Comparison of ENCODE assay signal across 23 cellular contexts in genomic region chr2:121436918-121437317, GRCh38.
A peak's percentile ranks its signal among the peaks of the same experiment; 100 is the strongest.
DNase-seq lines count a peak whose midpoint lies in the region; ATAC-seq, FAIRE-seq and TF ChIP-seq lines count a peak whose summit lies in the region.
"Had no signal": no experiment of that assay in that cellular context is flagged by ENCODE, and none has a peak within 500 bp of the region (broad histone marks: within the 10 kb centered on the region; RNA-seq: fewer than 3 reads in every experiment).

No MANE protein-coding gene starts in this region.

- H3K9ac ChIP-seq in GM12878 (ENCODE audit: control insufficient read depth, insufficient read depth, low read length) = no peak overlapping the region
- H3K9ac ChIP-seq: BLaER1 treated with 17β-estradiol and CSF1 and Interleukin-3, amounts not matched to agents 10 nM and 100 nM; GM23248 had no signal

- CTCF ChIA-PET in GM12878 (lab: Yijun Ruan, JAX) = no interaction called here

- H3K27ac ChIP-seq in GM12878 (ENCODE audit: control insufficient read depth, insufficient read depth) (no peak overlapping the region), vagina (no peak overlapping the region)
- H3K27ac ChIP-seq: BLaER1 treated with 17β-estradiol and CSF1 and Interleukin-3, amounts not matched to agents 10 nM and 100 nM; GM23248; HL-60 had no signal

- H3K36me3 ChIP-seq in GM12878 (ENCODE audit: control insufficient read depth in 2 of 2, insufficient read depth in 2 of 2, low read length in 1 of 2) (peaks cover 2 to 19% of the 10 kb centered on the region in 2 experiments), vagina (peaks cover 0 to 7% of the 10 kb centered on the region in 2 donors)

- no peaks in the 10 kb centered on the region for H3K27me3 Mint-ChIP-seq in activated naive CD8-positive, alpha-beta T cell treated with anti-CD3 and anti-CD28 coated beads for 36 hours
- H3K27me3 Mint-ChIP-seq in activated naive CD8-positive, alpha-beta T cell treated with anti-CD3 and anti-CD28 coated beads, Interleukin-2, amount 50 U/mL, for 24 hours = no peaks in the 10 kb centered on the region
- no peaks in the 10 kb centered on the region for H3K27me3 Mint-ChIP-seq in endothelial cell (ENCODE audit: unreplicated experiment)
- no peaks in the 10 kb centered on the region for H3K27me3 Mint-ChIP-seq in stimulated activated naive B cell treated with anti-CD40 and anti-IgM and Interleukin-4, amounts not matched to agents 10 μg/mL and 1 μg/mL and 100 μg/mL, for 72 hours
- H3K27me3 Mint-ChIP-seq: B cell had no signal

- TF ChIP-seq CTCF in GM12878 (IDR thresholded peaks at IDR 0.05 in 2 of 3, conservative IDR thresholded peaks at IDR 0.05 in 1 of 3; ENCODE audit: control insufficient read depth in 2 of 3, extremely low read depth in 1 of 3, insufficient read depth in 1 of 3, low read depth in 3 of 3, low read length in 3 of 3) (no peak), endothelial cell (IDR thresholded peaks at IDR 0.05; ENCODE audit: unreplicated experiment) (no peak), vagina (IDR thresholded peaks at IDR 0.05) (no peak)

- H3K27ac Mint-ChIP-seq in activated naive CD8-positive, alpha-beta T cell treated with anti-CD3 and anti-CD28 coated beads for 36 hours = peak overlapping the region; percentile 40
- no peak overlapping the region for H3K27ac Mint-ChIP-seq in activated naive CD8-positive, alpha-beta T cell treated with anti-CD3 and anti-CD28 coated beads, Interleukin-2, amount 50 U/mL, for 24 hours
- no peak overlapping the region for H3K27ac Mint-ChIP-seq in endothelial cell (ENCODE audit: unreplicated experiment)
- H3K27ac Mint-ChIP-seq in stimulated activated naive B cell treated with anti-CD40 and anti-IgM and Interleukin-4, amounts not matched to agents 10 μg/mL and 1 μg/mL and 100 μg/mL, for 72 hours = peak overlapping the region; percentile 15
- H3K27ac Mint-ChIP-seq: B cell; CD8-positive, alpha-beta T cell; HFFc6 had no signal

- intact Hi-C loops in GM12878 (cut with micrococcal nuclease; ENCODE audit: unreplicated experiment) (no loop called here), vagina (cut with DNase I) (no loop called here)

- no peaks in the 10 kb centered on the region for H3K79me2 ChIP-seq in GM12878 (ENCODE audit: control insufficient read depth, insufficient read depth, low read length)

- SMC1A ChIA-PET in GM12878 (lab: Charles Lee; ENCODE audit: uncharacterized antibody, unreplicated experiment) = no interaction called here

- no peak for TF ChIP-seq RAD21 in GM12878 (IDR thresholded peaks at IDR 0.05; ENCODE audit: insufficient read depth, low read depth, low read length)

- no peak for DNase-seq in activated naive CD8-positive, alpha-beta T cell treated with anti-CD3 and anti-CD28 coated beads for 36 hours
- no peak for DNase-seq in activated naive CD8-positive, alpha-beta T cell treated with anti-CD3 and anti-CD28 coated beads, Interleukin-2, amount 50 U/mL, for 24 hours
- DNase-seq in GM12878 (ENCODE audit: low read depth, low spot score) (no peak), endothelial cell (ENCODE audit: low spot score) (no peak), EL (no peak), vagina (ENCODE audit: extremely low spot score in 2 of 2) (no peak)
- DNase-seq in stimulated activated naive B cell treated with anti-CD40 and anti-IgM and Interleukin-4, amounts not matched to agents 10 μg/mL and 1 μg/mL and 100 μg/mL, for 72 hours = no peak
- DNase-seq: CD8-positive, alpha-beta T cell; DMS 273 treated with DMSO at 0.1 percent for 48 hours; DMS53; DND-41; GM23248; HCEC 1CT; HFFc6; IMR-90; KBM-7 had no signal

- peaks cover 3% of the 10 kb centered on the region for H3K9me3 Mint-ChIP-seq in activated naive CD8-positive, alpha-beta T cell treated with anti-CD3 and anti-CD28 coated beads for 36 hours
- H3K9me3 Mint-ChIP-seq in activated naive CD8-positive, alpha-beta T cell treated with anti-CD3 and anti-CD28 coated beads, Interleukin-2, amount 50 U/mL, for 24 hours = no peaks in the 10 kb centered on the region
- H3K9me3 Mint-ChIP-seq in endothelial cell (ENCODE audit: unreplicated experiment) = no peaks in the 10 kb centered on the region
- H3K9me3 Mint-ChIP-seq in stimulated activated naive B cell treated with anti-CD40 and anti-IgM and Interleukin-4, amounts not matched to agents 10 μg/mL and 1 μg/mL and 100 μg/mL, for 72 hours = no peaks in the 10 kb centered on the region
- H3K9me3 Mint-ChIP-seq: CD8-positive, alpha-beta T cell; HFFc6 had no signal

- H3K4me3 ChIP-seq in GM12878 (no peak overlapping the region), vagina (no peak overlapping the region)
- H3K4me3 ChIP-seq: BLaER1 treated with 17β-estradiol and CSF1 and Interleukin-3, amounts not matched to agents 10 nM and 100 nM; GM23248 had no signal

- no peak for TF ChIP-seq POLR2A in GM12878 (IDR thresholded peaks at IDR 0.05; ENCODE audit: low read depth, low read length)
- no peak for TF ChIP-seq POLR2A in vagina (IDR thresholded peaks at IDR 0.05)

- no peak for TF ChIP-seq EP300 in GM12878 (IDR thresholded peaks at IDR 0.05; ENCODE audit: borderline replicate concordance in 1 of 2, control insufficient read depth in 1 of 2, low read depth in 2 of 2, low read length in 2 of 2)

- H3K9me3 ChIP-seq in GM12878 (replicated peaks; ENCODE audit: control insufficient read depth, insufficient read depth, low read length) (no peaks in the 10 kb centered on the region; the same call in 2 of the 3 replicates), vagina (no peaks in the 10 kb centered on the region)

- H3K27me3 ChIP-seq in GM12878 (replicated peaks in 1 of 2; ENCODE audit: control insufficient read depth in 2 of 2, insufficient read depth in 2 of 2, low read length in 1 of 2) (no peaks in the 10 kb centered on the region), vagina (no peaks in the 10 kb centered on the region)
- H3K27me3 ChIP-seq: BLaER1 treated with 17β-estradiol and CSF1 and Interleukin-3, amounts not matched to agents 10 nM and 100 nM had no signal

- H3K4me3 Mint-ChIP-seq in activated naive CD8-positive, alpha-beta T cell treated with anti-CD3 and anti-CD28 coated beads for 36 hours = no peak overlapping the region
- no peak overlapping the region for H3K4me3 Mint-ChIP-seq in activated naive CD8-positive, alpha-beta T cell treated with anti-CD3 and anti-CD28 coated beads, Interleukin-2, amount 50 U/mL, for 24 hours
- H3K4me3 Mint-ChIP-seq in endothelial cell (ENCODE audit: unreplicated experiment) = peak overlapping the region; percentile 57
- H3K4me3 Mint-ChIP-seq in stimulated activated naive B cell treated with anti-CD40 and anti-IgM and Interleukin-4, amounts not matched to agents 10 μg/mL and 1 μg/mL and 100 μg/mL, for 72 hours = no peak overlapping the region
- H3K4me3 Mint-ChIP-seq: B cell; CD8-positive, alpha-beta T cell; HFFc6 had no signal

- H4K20me1 ChIP-seq in GM12878 (ENCODE audit: control insufficient read depth, insufficient read depth) = no peaks in the 10 kb centered on the region
- H4K20me1 ChIP-seq: BLaER1 treated with 17β-estradiol and CSF1 and Interleukin-3, amounts not matched to agents 10 nM and 100 nM had no signal

- FAIRE-seq in GM12878 (lab: Jason Lieb, UNC) = peak; percentile 18
- FAIRE-seq: G401.6, GM12892, GM18507, H54 had no signal

- no TSS peak for BruUV-seq in GM12878 (replicated peaks; lab: Mats Ljungman, UMichigan)

- in situ Hi-C loops in GM12878 (cut with MboI) = no loop called here

- H3K4me1 Mint-ChIP-seq in activated naive CD8-positive, alpha-beta T cell treated with anti-CD3 and anti-CD28 coated beads for 36 hours = no peaks in the 10 kb centered on the region
- no peaks in the 10 kb centered on the region for H3K4me1 Mint-ChIP-seq in activated naive CD8-positive, alpha-beta T cell treated with anti-CD3 and anti-CD28 coated beads, Interleukin-2, amount 50 U/mL, for 24 hours
- H3K4me1 Mint-ChIP-seq in endothelial cell (ENCODE audit: unreplicated experiment) = no peaks in the 10 kb centered on the region
- no peaks in the 10 kb centered on the region for H3K4me1 Mint-ChIP-seq in stimulated activated naive B cell treated with anti-CD40 and anti-IgM and Interleukin-4, amounts not matched to agents 10 μg/mL and 1 μg/mL and 100 μg/mL, for 72 hours
- H3K4me1 Mint-ChIP-seq: B cell had no signal

- no peak for ATAC-seq in activated naive CD8-positive, alpha-beta T cell treated with anti-CD3 and anti-CD28 coated beads, Interleukin-2, amount 50 U/mL, for 24 hours
- ATAC-seq in GM12878 = no peak
- ATAC-seq in stimulated activated naive B cell treated with anti-CD40 and anti-IgM and Interleukin-4, amounts not matched to agents 10 μg/mL and 1 μg/mL and 100 μg/mL, for 72 hours (replicated peaks) = no peak
- ATAC-seq: CD8-positive, alpha-beta T cell had no signal

- H3K4me1 ChIP-seq in GM12878 (ENCODE audit: control insufficient read depth, insufficient read depth, low read length) (no peaks in the 10 kb centered on the region), vagina (no peaks in the 10 kb centered on the region)
- H3K4me1 ChIP-seq: BLaER1 treated with 17β-estradiol and CSF1 and Interleukin-3, amounts not matched to agents 10 nM and 100 nM had no signal

- RAD21 ChIA-PET in GM12878 (lab: Charles Lee; ENCODE audit: unreplicated experiment) = no interaction called here

- peaks cover 21% of the 10 kb centered on the region for H3K36me3 Mint-ChIP-seq in activated naive CD8-positive, alpha-beta T cell treated with anti-CD3 and anti-CD28 coated beads for 36 hours
- H3K36me3 Mint-ChIP-seq in activated naive CD8-positive, alpha-beta T cell treated with anti-CD3 and anti-CD28 coated beads, Interleukin-2, amount 50 U/mL, for 24 hours (ENCODE audit: low read depth) = peaks cover 30% of the 10 kb centered on the region
- H3K36me3 Mint-ChIP-seq in endothelial cell (ENCODE audit: low read depth, unreplicated experiment) = peaks cover 10% of the 10 kb centered on the region
- H3K36me3 Mint-ChIP-seq in stimulated activated naive B cell treated with anti-CD40 and anti-IgM and Interleukin-4, amounts not matched to agents 10 μg/mL and 1 μg/mL and 100 μg/mL, for 72 hours = peaks cover 20 to 49% of the 10 kb centered on the region in 2 donors

- no peak overlapping the region for H2AFZ ChIP-seq in GM12878 (ENCODE audit: control insufficient read depth, low read depth, low read length)
- H2AFZ ChIP-seq: GM23248 had no signal

- WGBS in GM12878 (ENCODE audit: insufficient coverage, insufficient replicate concordance, low lambda C conversion rate, missing lambda C conversion rate) = 96% methylated on average over 3 of the region's 3 CpGs

- H3K4me2 ChIP-seq in GM12878 (ENCODE audit: control insufficient read depth, insufficient read depth) = no peak overlapping the region
- H3K4me2 ChIP-seq: BLaER1 treated with 17β-estradiol and CSF1 and Interleukin-3, amounts not matched to agents 10 nM and 100 nM had no signal

- POLR2A ChIA-PET in GM12878 (lab: Charles Lee) = no interaction called here

TF ChIP-seq in GM12878, 131 proteins besides CTCF, POLR2A, EP300 and RAD21 (continues in another document):
- TF ChIP-seq BHLHE40 (IDR thresholded peaks at IDR 0.05; ENCODE audit: borderline replicate concordance in 1 of 2, low read depth in 2 of 2, low read length in 1 of 2) = no peak
- TF ChIP-seq KAT2A (conservative IDR thresholded peaks at IDR 0.05; ENCODE audit: control insufficient read depth, low read depth, low read length) = no peak
- TF ChIP-seq ZSCAN29 (IDR thresholded peaks at IDR 0.05) = no peak
- no peak for TF ChIP-seq CHD4 (IDR thresholded peaks at IDR 0.05)
- TF ChIP-seq ZNF274 (IDR thresholded peaks at IDR 0.05; ENCODE audit: insufficient read depth, insufficient read length) = no peak
- no peak for TF ChIP-seq FOS (IDR thresholded peaks at IDR 0.05; ENCODE audit: borderline replicate concordance, extremely low read depth, insufficient read length)

Comparison
In these comparisons a context has a peak if more than half of its experiments do, and no peak if none do; other contexts are left out.
1. H3K27ac Mint-ChIP-seq: peak in activated naive CD8-positive, alpha-beta T cell treated with anti-CD3 and anti-CD28 coated beads for 36 hours (single experiment) and stimulated activated naive B cell treated with anti-CD40 and anti-IgM and Interleukin-4, amounts not matched to agents 10 μg/mL and 1 μg/mL and 100 μg/mL, for 72 hours (single experiment); none in activated naive CD8-positive, alpha-beta T cell treated with anti-CD3 and anti-CD28 coated beads, Interleukin-2, amount 50 U/mL, for 24 hours (single experiment) and endothelial cell (single experiment).